8 cellular contexts compared by ENCODE assay signal in genomic region chr19:47274071-47274890, GRCh38. TPM values are rescaled to one million over a fixed set of nuclear protein-coding genes. Genes with fewer than 3 reads are reported as not detected.
DNase-seq lines count a peak whose midpoint lies in the region; ATAC-seq, FAIRE-seq and TF ChIP-seq lines count a peak whose summit lies in the region.

TSS of gene INAFM1 (plus strand) at chr19:47274885. CDS start at chr19:47274920, 35 bp downstream.

- no peaks in the 10 kb centered on the region for H3K9me3 Mint-ChIP-seq in WTC11

- POLR2A ChIA-PET in A673 (lab: Charles Lee; ENCODE audit: low non-redundant PET), result interaction anchor here (0.5 to 1.1 kb wide), 5 partner anchors 17 to 154 kb away, joined by 3 to 20 read pairs (median 5); no protein-coding TSS in a partner anchor
- POLR2A ChIA-PET in WTC11 (lab: Charles Lee), result interaction anchor here (0.6 to 2.6 kb wide), 10 partner anchors 17 to 1371 kb away, joined by 3 to 46 read pairs (median 7); partner anchors contain the start of genes CCDC9 and ZC3H4

- H3K4me1 Mint-ChIP-seq in WTC11, result peaks cover 16% of the 10 kb centered on the region

- no peak for FAIRE-seq in bronchial epithelial cell (lab: Jason Lieb, UNC)

- ATAC-seq in GM18870 (IDR thresholded peaks at IDR 0.05; ENCODE audit: unreplicated experiment) (peak; percentile 38), HG03159 (IDR thresholded peaks at IDR 0.05; ENCODE audit: unreplicated experiment) (peak; percentile 51), WTC11 (peak; percentile 78)

- TF ChIP-seq CTCF in A673 (conservative IDR thresholded peaks at IDR 0.05; ENCODE audit: low read depth, low read length) (no peak), WTC11 (IDR thresholded peaks at IDR 0.05) (no peak), bronchial epithelial cell (IDR thresholded peaks at IDR 0.05; ENCODE audit: insufficient read depth, low read length, severe bottlenecking) (no peak)

- peaks cover 17% of the 10 kb centered on the region for H3K4me1 ChIP-seq in A673 (ENCODE audit: insufficient read depth, low read length, poor library complexity, severe bottlenecking)

- H3K27ac ChIP-seq in A673 (ENCODE audit: low read depth, low read length, poor library complexity, severe bottlenecking), result peak within 1 kb of the TSS; percentile 99

- peak within 1 kb of the TSS; percentile 65 for H3K4me3 ChIP-seq in A673 (ENCODE audit: low read depth, low read length, poor library complexity, severe bottlenecking)
- peak within 1 kb of the TSS; percentile 61 for H3K4me3 ChIP-seq in bronchial epithelial cell (ENCODE audit: low read depth, low read length)

- intact Hi-C loops in A673 (cut with micrococcal nuclease; ENCODE audit: unreplicated experiment), result no loop called here

- BruUV-seq in A673 (replicated peaks; lab: Mats Ljungman, UMichigan), result no TSS peak

- no peaks in the 10 kb centered on the region for H3K27me3 ChIP-seq in A673 (replicated peaks; ENCODE audit: insufficient read depth, low read depth, low read length, poor library complexity)
- no peaks in the 10 kb centered on the region for H3K27me3 ChIP-seq in bronchial epithelial cell (ENCODE audit: control insufficient read depth, insufficient read depth, low read length)

- peak; percentile 93 for DNase-seq in A673 (ENCODE audit: low spot score)
- peak; percentile 91 for DNase-seq in NCI-H345 (lab: John Stamatoyannopoulos, UW)
- DNase-seq in WTC11 (ENCODE audit: low spot score), result peak; percentile 99
- DNase-seq in bronchial epithelial cell (ENCODE audit: low read depth), result peak; percentile 78
- DNase-seq in islet precursor cell, result peak; percentile 99
- DNase-seq in stimulated activated CD4-positive, alpha-beta T cell treated with anti-CD3 and anti-CD28 coated beads, Interleukin-12 subunit alpha, Interleukin-12 subunit beta, amount 100 ng/mL, for 24 hours (ENCODE audit: low read depth in 2 of 2), result peak; percentile 97 to 100

- H3K36me3 Mint-ChIP-seq in WTC11, result peaks cover 8% of the 10 kb centered on the region; the same call in 1 of the 2 replicates

- CTCF ChIA-PET in A673 (lab: Charles Lee), result interaction anchor here (0.7 kb wide), 1 partner anchor 253 kb away, joined by 7 read pairs; no protein-coding TSS in a partner anchor
- CTCF ChIA-PET in WTC11 (lab: Charles Lee), result interaction anchor here (0.6 to 3.0 kb wide), 26 partner anchors 8 to 1464 kb away, joined by 3 to 33 read pairs (median 5); partner anchors contain the start of genes CCDC9, DHX34, KPTN and ZC3H4

- H3K36me3 ChIP-seq in A673 (ENCODE audit: insufficient read depth, low read length, poor library complexity, severe bottlenecking), result peaks cover 14% of the 10 kb centered on the region
- H3K36me3 ChIP-seq in bronchial epithelial cell (ENCODE audit: control insufficient read depth, insufficient read depth, low read length), result peaks cover 21% of the 10 kb centered on the region

- peak within 1 kb of the TSS; percentile 91 for H3K4me3 Mint-ChIP-seq in WTC11

- H3K27ac Mint-ChIP-seq in WTC11, result peak within 1 kb of the TSS; percentile 99

- no peaks in the 10 kb centered on the region for H3K9me3 ChIP-seq in A673 (ENCODE audit: low read depth, low read length, poor library complexity, severe bottlenecking)

- H3K27me3 Mint-ChIP-seq in WTC11 (ENCODE audit: low read depth), result peaks cover 24% of the 10 kb centered on the region

TF ChIP-seq in WTC11, 78 proteins besides CTCF, POLR2A, EP300 and RAD21:
- TF ChIP-seq SP1 (CRISPR knock-in tag; conservative IDR thresholded peaks at IDR 0.05) (peak; percentile 56; the same call in 1 of the 2 replicates), ZNF416 (CRISPR knock-in tag; IDR thresholded peaks at IDR 0.05) (0 out of 2 replicates have a peak, but pooled peaks have one; percentile 32), CBFB (CRISPR knock-in tag; IDR thresholded peaks at IDR 0.05; ENCODE audit: low read depth) (no peak)
TF ChIP-seq in WTC11: peak in this region for 2.

RNA-seq across cellular contexts. Expression of gene INAFM1, which starts in this region (rescaled TPM):
- total RNA-seq in A673 (2021), result 13.8 and 15.9 TPM in 2 replicates
- 7.0 to 8.1 TPM (median 7.3 TPM) in 3 replicates for total RNA-seq in WTC11 (2021)
- total RNA-seq in bronchial epithelial cell, result 0.53 and 1.7 TPM in 2 replicates

Comparison
In these comparisons a context has a peak if more than half of its experiments do, and no peak if none do; other contexts are left out.
1. Peak in every context shown above with its lines: DNase-seq, ATAC-seq, H3K4me3 ChIP-seq and H3K27ac ChIP-seq.